8 cellular contexts compared by ENCODE assay signal in genomic region chr19:16001481-16002312, GRCh38. TPM values are rescaled to one million over a fixed set of nuclear protein-coding genes. Genes with fewer than 3 reads are reported as not detected.
A peak's percentile ranks its signal among the peaks of the same experiment; 100 is the strongest.
DNase-seq lines count a peak whose midpoint lies in the region; ATAC-seq lines count a peak whose summit lies in the region.

No MANE protein-coding gene starts in this region.

- intact Hi-C loops in cardiac septum (cut with DNase I), result no loop called here

- DNase-seq in KG1 (lab: John Stamatoyannopoulos, UW), result peak; percentile 8
- DNase-seq in activated T-cell treated with anti-CD3 and anti-CD28 coated beads for 4 hours, result peak; percentile 24
- peak; percentile 64 for DNase-seq in cardiac septum (ENCODE audit: low spot score)
- DNase-seq in stimulated activated CD4-positive, alpha-beta T cell treated with anti-CD3 and anti-CD28 coated beads, Interleukin-12 subunit alpha, Interleukin-12 subunit beta, amount 100 ng/mL, for 24 hours (ENCODE audit: low read depth in 2 of 2), result peak; percentile 9 to 20
- DNase-seq in DMS53 treated with DMSO at 0.1 percent for 48 hours (lab: John Stamatoyannopoulos, UW; ENCODE audit: unreplicated experiment), result no peak
- DNase-seq in RKO (ENCODE audit: low spot score), result no peak

- ATAC-seq in GM19035 (IDR thresholded peaks at IDR 0.05; ENCODE audit: unreplicated experiment) (peak; percentile 71), HG02885 (IDR thresholded peaks at IDR 0.05; ENCODE audit: poor library complexity, unreplicated experiment) (no peak)

RNA-seq across cellular contexts. Expression of gene OR10H4, which starts 52.9 kb away (rescaled TPM):
- not detected for total RNA-seq in cardiac septum

Comparison
In these comparisons a context has a peak if more than half of its experiments do, and no peak if none do; other contexts are left out.
1. DNase-seq: peak in KG1 (single experiment), activated T-cell treated with anti-CD3 and anti-CD28 coated beads for 4 hours (single experiment), cardiac septum (single experiment) and stimulated activated CD4-positive, alpha-beta T cell treated with anti-CD3 and anti-CD28 coated beads, Interleukin-12 subunit alpha, Interleukin-12 subunit beta, amount 100 ng/mL, for 24 hours (2 of 2); none in DMS53 treated with DMSO at 0.1 percent for 48 hours (single experiment) and RKO (single experiment).